ENCODE assay signal across 21 cellular contexts in the genomic region with DNA sequence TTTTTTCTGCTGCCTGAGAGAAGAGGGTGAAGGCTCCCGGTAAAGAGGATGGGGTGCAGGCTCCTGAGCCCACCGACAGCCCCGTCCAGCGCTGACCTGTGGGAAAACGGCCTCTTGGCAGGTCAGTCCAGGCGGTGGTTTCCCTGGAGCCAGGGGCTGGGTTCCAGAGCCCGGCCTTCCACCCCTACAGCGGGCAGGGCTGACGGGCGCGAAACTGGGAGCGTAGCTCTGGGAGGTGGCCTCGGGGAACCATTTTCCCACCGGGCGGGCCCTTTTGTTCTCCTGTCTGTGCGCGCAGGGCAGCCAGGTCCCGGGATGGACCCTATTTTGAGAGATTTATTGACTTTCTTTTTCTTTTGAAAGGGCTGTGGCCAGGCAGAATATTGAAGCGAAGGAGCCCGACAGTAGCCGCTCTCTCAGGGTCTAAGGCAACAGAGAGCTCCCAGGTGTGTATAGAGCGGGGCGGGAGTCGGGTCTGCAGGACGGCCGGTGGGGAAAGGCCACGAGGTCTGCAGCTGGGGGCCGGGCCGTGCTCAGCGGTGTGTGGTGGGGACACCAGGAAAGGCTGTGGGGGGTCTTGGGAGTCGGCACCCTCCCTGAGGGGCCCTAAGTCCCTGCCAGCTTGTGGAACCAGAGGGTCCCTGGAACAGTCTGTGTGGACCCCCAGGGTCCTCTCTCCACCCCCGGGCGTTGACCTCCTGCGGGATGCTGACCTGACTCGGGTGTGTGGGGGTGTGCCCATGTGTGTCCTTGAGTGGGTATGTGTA. TPM values are rescaled to one million over a fixed set of nuclear protein-coding genes. Genes with fewer than 3 reads are reported as not detected.
DNase-seq lines count a peak whose midpoint lies in the region; ATAC-seq and TF ChIP-seq lines count a peak whose summit lies in the region.
"Had no signal": no experiment of that assay in that cellular context is flagged by ENCODE, and none has a peak within 500 bp of the region (broad histone marks: within the 10 kb centered on the region; RNA-seq: fewer than 3 reads in every experiment).

No MANE protein-coding gene starts in this region.

- ATAC-seq in RWPE2 (ENCODE audit: low read depth) (no peak), HG02798 (IDR thresholded peaks at IDR 0.05; ENCODE audit: poor library complexity, unreplicated experiment) (no peak), HG03439 (IDR thresholded peaks at IDR 0.05; ENCODE audit: unreplicated experiment) (no peak)
- ATAC-seq: GM23338, HCT116, PC-3 had no signal

- H3K27me3 ChIP-seq in ACC112 (ENCODE audit: insufficient read depth, low read length) (no peaks in the 10 kb centered on the region), RWPE2 (ENCODE audit: insufficient read depth, poor library complexity, severe bottlenecking) (no peaks in the 10 kb centered on the region), esophagus squamous epithelium (peaks cover 0 to 53% (median 0%) of the 10 kb centered on the region in 4 donors), skeletal muscle satellite cell (ENCODE audit: control insufficient read depth, insufficient read depth, low read length) (no peaks in the 10 kb centered on the region)

- no peak overlapping the region for H2AFZ ChIP-seq in ACC112 (ENCODE audit: low read length, unreplicated experiment)
- H2AFZ ChIP-seq: GM23338 had no signal

- no peak overlapping the region for H3K4me2 ChIP-seq in skeletal muscle satellite cell (ENCODE audit: low read length)
- H3K4me2 ChIP-seq: BLaER1 treated with 17β-estradiol and CSF1 and Interleukin-3, amounts not matched to agents 10 nM and 100 nM; GM23338 had no signal

- no peaks in the 10 kb centered on the region for H3K79me2 ChIP-seq in ACC112 (ENCODE audit: control insufficient read depth, insufficient read depth, low read length, unreplicated experiment)

- no peaks in the 10 kb centered on the region for H3K36me3 ChIP-seq in ACC112 (ENCODE audit: insufficient read depth, low read length)
- H3K36me3 ChIP-seq in RWPE2 (ENCODE audit: low read depth) = no peaks in the 10 kb centered on the region
- H3K36me3 ChIP-seq in esophagus squamous epithelium = no peaks in the 10 kb centered on the region
- no peaks in the 10 kb centered on the region for H3K36me3 ChIP-seq in skeletal muscle satellite cell (ENCODE audit: insufficient read depth, low read length)
- H3K36me3 ChIP-seq: BLaER1 treated with 17β-estradiol and CSF1 and Interleukin-3, amounts not matched to agents 10 nM and 100 nM; SJCRH30 had no signal

- H3K4me3 ChIP-seq in ACC112 (ENCODE audit: low read depth, low read length) (no peak overlapping the region), RWPE2 (ENCODE audit: severe bottlenecking) (no peak overlapping the region), esophagus squamous epithelium (no peak overlapping the region), skeletal muscle satellite cell (ENCODE audit: low read length) (no peak overlapping the region)
- H3K4me3 ChIP-seq: BLaER1 treated with 17β-estradiol and CSF1 and Interleukin-3, amounts not matched to agents 10 nM and 100 nM; GM23338 had no signal

- no peak for TF ChIP-seq POLR2A in esophagus squamous epithelium (IDR thresholded peaks at IDR 0.05)

- intact Hi-C loops in esophagus squamous epithelium (cut with DNase I) = no loop called here

- H3K9me3 ChIP-seq in RWPE2 (ENCODE audit: severe bottlenecking) (no peaks in the 10 kb centered on the region), esophagus squamous epithelium (no peaks in the 10 kb centered on the region), skeletal muscle satellite cell (replicated peaks; ENCODE audit: low read length) (no peaks in the 10 kb centered on the region)
- H3K9me3 ChIP-seq: SJCRH30 had no signal

- 78 to 87% methylated on average over 4 to 6 of the region's 35 CpGs for WGBS in esophagus squamous epithelium, 2 donors

- TF ChIP-seq CTCF in RWPE2 (IDR thresholded peaks at IDR 0.05; ENCODE audit: poor library complexity, severe bottlenecking) = no peak
- TF ChIP-seq CTCF in esophagus squamous epithelium (IDR thresholded peaks at IDR 0.05) = no peak

- H3K27ac ChIP-seq in ACC112 (ENCODE audit: low read depth, low read length) (peak overlapping the region; percentile 91; the same call in 1 of the 2 replicates), RWPE2 (ENCODE audit: poor library complexity, severe bottlenecking) (peak overlapping the region; percentile 88), esophagus squamous epithelium (peak overlapping the region in 3 of 4 donors; percentile 28 to 83 (median 58))
- H3K27ac ChIP-seq: BLaER1 treated with 17β-estradiol and CSF1 and Interleukin-3, amounts not matched to agents 10 nM and 100 nM; HL-60 had no signal

- no peak for DNase-seq in RWPE2 (ENCODE audit: low spot score)
- DNase-seq in esophagus squamous epithelium (lab: John Stamatoyannopoulos, UW) = no peak
- DNase-seq in LoVo (ENCODE audit: low spot score) = no peak
- DNase-seq in UCSD-AML1 (lab: John Stamatoyannopoulos, UW; ENCODE audit: unreplicated experiment) = no peak
- DNase-seq: CD8-positive, alpha-beta memory T cell; NCI-H1092; NCI-H1436 treated with DMSO at 0.1 percent for 48 hours; NCI-H2029; NCI-H345; NCI-H524 treated with DMSO at 0.1 percent for 48 hours; PC-3; RPMI8226; SJCRH30 had no signal

- H3K9ac ChIP-seq in skeletal muscle satellite cell (ENCODE audit: low read depth, low read length) = peak overlapping the region; percentile 85
- H3K9ac ChIP-seq: BLaER1 treated with 17β-estradiol and CSF1 and Interleukin-3, amounts not matched to agents 10 nM and 100 nM had no signal

- H3K4me1 ChIP-seq in ACC112 (ENCODE audit: control insufficient read depth, insufficient read depth, low read length, unreplicated experiment) = peaks cover 16% of the 10 kb centered on the region
- peaks cover 17% of the 10 kb centered on the region for H3K4me1 ChIP-seq in RWPE2 (ENCODE audit: insufficient read depth, poor library complexity, severe bottlenecking)
- H3K4me1 ChIP-seq in esophagus squamous epithelium = peaks cover 13 to 28% (median 16%) of the 10 kb centered on the region in 3 donors
- H3K4me1 ChIP-seq in skeletal muscle satellite cell (ENCODE audit: control insufficient read depth, insufficient read depth, low read length) = peaks cover 32% of the 10 kb centered on the region

RNA-seq across cellular contexts. Expression of a gene that starts 32.3 kb away (rescaled TPM):
- 100 to 1,000 TPM in 1 of 4 donors, 10 to 100 TPM in 3; 80.3 to 137 (median 87.7) TPM for total RNA-seq in esophagus squamous epithelium
- total RNA-seq in skeletal muscle satellite cell (2012; rRNA removed) = 108 and 144 TPM in 2 replicates
